23 cellular contexts compared by ENCODE assay signal in the genomic region with DNA sequence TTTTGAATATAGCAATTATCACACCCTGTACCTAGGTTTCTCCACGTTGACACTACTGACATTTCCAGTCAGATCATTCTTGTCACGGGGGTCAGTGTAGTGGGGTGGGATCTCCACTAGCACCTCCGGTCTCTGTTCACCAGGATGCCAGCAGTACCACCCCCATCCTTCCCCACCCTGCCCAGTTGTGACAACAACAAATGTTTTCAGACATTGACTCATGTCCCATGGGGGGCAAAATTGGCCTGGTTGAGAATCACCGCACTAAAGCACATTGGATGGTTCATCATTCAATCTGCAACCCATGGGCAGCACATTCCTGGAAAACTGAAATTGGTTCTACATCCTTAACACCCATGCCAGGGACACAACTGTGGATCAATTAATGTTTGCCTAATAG.
"Had no signal": no experiment of that assay in that cellular context is flagged by ENCODE, and none has a peak within 500 bp of the region (broad histone marks: within the 10 kb centered on the region; RNA-seq: fewer than 3 reads in every experiment).

No MANE protein-coding gene starts in this region.

- H3K9me3 ChIP-seq: left ventricle myocardium inferior, ovary, tibial artery had no signal

- DNase-seq: activated B cell treated with CpG ODN at 0.5 μM for 24 hours; activated CD4-positive, alpha-beta T cell treated with anti-CD3 and anti-CD28 coated beads for 36 hours; activated CD4-positive, alpha-beta T cell treated with anti-CD3 and anti-CD28 coated beads, Interleukin-2, amount 50 U/mL, for 48 hours; activated effector memory CD4-positive, alpha-beta T cell treated with anti-CD3 and anti-CD28 coated beads, Interleukin-2, amount 50 U/mL, for 16 hours; activated naive CD4-positive, alpha-beta T cell treated with anti-CD3 and anti-CD28 coated beads, Interleukin-2, amount 10 ng/mL, durations not matched to agents 7 days and 5 days; amygdala; cerebellar nuclear complex; endodermal cell; foreskin keratinocyte; glutamatergic neuron; hippocampal formation; kidney glomerular epithelial cell; left ventricle myocardium inferior; naive thymus-derived CD4-positive, alpha-beta T cell; ovary; right cardiac atrium; stimulated activated CD4-positive, alpha-beta T cell treated with anti-CD3 and anti-CD28 coated beads, Interleukin-1b, Interleukin-23, amount 100 ng/mL, for 48 hours; stimulated activated naive CD8-positive, alpha-beta T cell treated with anti-CD3 and anti-CD28 coated beads, Interleukin-15, amount 100 ng/mL, for 72 hours; T-cell; tibial artery had no signal

- FAIRE-seq: urothelium cell line had no signal

- H3K4me3 ChIP-seq: coronary artery, left ventricle myocardium inferior, ovary, skin epidermis, tibial artery had no signal

- H3K27me3 ChIP-seq: foreskin keratinocyte, tibial artery had no signal

- H3K36me3 ChIP-seq: ovary had no signal

- H3K27ac ChIP-seq: coronary artery, foreskin keratinocyte, left ventricle myocardium inferior, ovary, tibial artery had no signal
